1 cellular context compared by ENCODE assay signal in the genomic region with DNA sequence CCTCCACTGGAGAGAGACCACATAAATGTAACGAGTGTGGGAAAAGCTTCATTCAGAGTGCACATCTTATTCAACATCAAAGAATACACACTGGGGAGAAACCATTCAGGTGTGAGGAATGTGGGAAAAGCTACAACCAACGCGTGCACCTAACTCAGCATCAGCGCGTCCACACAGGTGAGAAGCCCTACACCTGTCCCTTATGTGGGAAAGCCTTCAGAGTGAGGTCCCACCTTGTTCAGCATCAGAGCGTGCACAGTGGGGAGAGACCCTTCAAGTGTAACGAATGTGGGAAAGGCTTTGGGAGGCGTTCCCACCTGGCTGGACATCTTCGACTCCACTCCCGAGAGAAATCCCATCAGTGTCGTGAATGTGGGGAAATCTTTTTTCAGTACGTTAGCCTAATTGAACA.
TF ChIP-seq lines count a peak whose summit lies in the region.

No MANE protein-coding gene starts in this region.

TF ChIP-seq in IMR-90, 13 proteins besides CTCF, POLR2A, EP300 and RAD21:
- no peak for TF ChIP-seq NFE2L2 (IDR thresholded peaks at IDR 0.05; ENCODE audit: low read depth, low read length)
- TF ChIP-seq RCOR1 (IDR thresholded peaks at IDR 0.05; ENCODE audit: insufficient replicate concordance, low read length), result peak; percentile 73
